In genomic region chr2:211948932-211949331, GRCh38 we compare ENCODE assay signal across 7 cellular contexts.
"Had no signal": no experiment of that assay in that cellular context is flagged by ENCODE, and none has a peak within 500 bp of the region (broad histone marks: within the 10 kb centered on the region; RNA-seq: fewer than 3 reads in every experiment).

No MANE protein-coding gene starts in this region.

- H3K4me3 ChIP-seq: GM12878 had no signal

- DNase-seq: GDM1, GF-D8 had no signal

- FAIRE-seq: G401.6, GM12878, GM12891, GM18507, GM19239 had no signal

- ATAC-seq: GM12878 had no signal
